Comparison of ENCODE assay signal across 1 cellular context in genomic region chr7:105013818-105014724, GRCh38.
TF ChIP-seq lines count a peak whose summit lies in the region.

Gene KMT2E, plus strand, starts transcription at chr7:105014205. Its CDS starts 26,748 bp downstream, at chr7:105040953.

TF ChIP-seq in K562, 482 proteins besides CTCF, POLR2A, EP300 and RAD21 (continued from another document and continues in another):
- TF ChIP-seq CGGBP1 (CRISPR knock-in tag; IDR thresholded peaks at IDR 0.05) (peak; percentile 15; the same call in 1 of the 2 replicates), ELF2 (CRISPR knock-in tag; IDR thresholded peaks at IDR 0.05) (peak; percentile 73; the same call in 1 of the 2 replicates), KAT8 (IDR thresholded peaks at IDR 0.05; ENCODE audit: low read depth) (no peak), ZBTB49 (CRISPR knock-in tag; IDR thresholded peaks at IDR 0.05; ENCODE audit: borderline replicate concordance) (no peak), STAT6 (CRISPR knock-in tag; IDR thresholded peaks at IDR 0.05) (peak; percentile 97), ZNF316 (IDR thresholded peaks at IDR 0.05) (no peak; the same call in 1 of the 2 replicates), CBFA2T2 (conservative IDR thresholded peaks at IDR 0.05) (no peak), ARID3A (IDR thresholded peaks at IDR 0.05; ENCODE audit: borderline replicate concordance, low read depth, low read length) (no peak), SMC3 (conservative IDR thresholded peaks at IDR 0.05; ENCODE audit: insufficient read depth, low read depth, low read length) (peak; percentile 27; the same call in 1 of the 2 replicates), GTF2E2 (tag; IDR thresholded peaks at IDR 0.05) (peak; percentile 82; the same call in 1 of the 2 replicates), ZNF41 (CRISPR knock-in tag; conservative IDR thresholded peaks at IDR 0.05) (peak; percentile 61; the same call in 1 of the 2 replicates), ZNF444 (CRISPR knock-in tag; IDR thresholded peaks at IDR 0.05) (peak; percentile 79; the same call in 1 of the 2 replicates), E2F1 (CRISPR knock-in tag; IDR thresholded peaks at IDR 0.05) (peak; percentile 74; the same call in 1 of the 2 replicates), MTA3 (IDR thresholded peaks at IDR 0.05; ENCODE audit: borderline replicate concordance) (peak; percentile 74), RB1 (IDR thresholded peaks at IDR 0.05; ENCODE audit: low read depth) (peak; percentile 98), ETV5 (CRISPR knock-in tag; IDR thresholded peaks at IDR 0.05; ENCODE audit: low read depth) (no peak), ZHX1 (conservative IDR thresholded peaks at IDR 0.05; ENCODE audit: low read length) (peak; percentile 90), MXI1 (IDR thresholded peaks at IDR 0.05; ENCODE audit: low read depth, low read length) (no peak), CSDE1 (IDR thresholded peaks at IDR 0.05) (no peak), KLF13 (tag; IDR thresholded peaks at IDR 0.05; ENCODE audit: borderline replicate concordance, low read depth) (peak; percentile 59; the same call in 1 of the 2 replicates), MECOM (CRISPR knock-in tag; IDR thresholded peaks at IDR 0.05) (no peak), ZNF609 (CRISPR knock-in tag; IDR thresholded peaks at IDR 0.05; ENCODE audit: borderline replicate concordance) (peak; percentile 81; the same call in 1 of the 2 replicates), THAP12 (CRISPR knock-in tag; IDR thresholded peaks at IDR 0.05) (peak; percentile 89), HDGF (IDR thresholded peaks at IDR 0.05) (no peak; the same call in 1 of the 2 replicates), SETDB1 (IDR thresholded peaks at IDR 0.05; ENCODE audit: low read length) (no peak), CHD1 (IDR thresholded peaks at IDR 0.05; ENCODE audit: low read length) (no peak), NCOA6 (IDR thresholded peaks at IDR 0.05) (no peak), ZNF263 (CRISPR knock-in tag; IDR thresholded peaks at IDR 0.05; ENCODE audit: borderline replicate concordance) (peak; percentile 8; the same call in 1 of the 2 replicates), NRF1 (conservative IDR thresholded peaks at IDR 0.05 in 1 of 2, IDR thresholded peaks at IDR 0.05 in 1 of 2) (no peak), GABPB2 (CRISPR knock-in tag; conservative IDR thresholded peaks at IDR 0.05) (no peak), NFXL1 (CRISPR knock-in tag; IDR thresholded peaks at IDR 0.05) (0 out of 2 replicates have a peak, but pooled peaks have one; percentile 74), ZNF124 (CRISPR knock-in tag; IDR thresholded peaks at IDR 0.05) (no peak), CXXC5 (CRISPR knock-in tag; IDR thresholded peaks at IDR 0.05) (peak; percentile 98), ZFX (CRISPR knock-in tag; IDR thresholded peaks at IDR 0.05) (peak; percentile 74; the same call in 1 of the 2 replicates), ZNF695 (CRISPR knock-in tag; IDR thresholded peaks at IDR 0.05) (no peak; the same call in 1 of the 2 replicates), FOXO4 (CRISPR knock-in tag; IDR thresholded peaks at IDR 0.05) (peak; percentile 88), EWSR1 (IDR thresholded peaks at IDR 0.05; ENCODE audit: borderline replicate concordance, low read depth, partially characterized antibody) (no peak), PHTF2 (CRISPR knock-in tag; IDR thresholded peaks at IDR 0.05) (no peak), ZNF3 (CRISPR knock-in tag; IDR thresholded peaks at IDR 0.05) (no peak), MED1 (CRISPR knock-in tag; IDR thresholded peaks at IDR 0.05; ENCODE audit: borderline replicate concordance) (peak; percentile 90; the same call in 1 of the 2 replicates), MYNN (IDR thresholded peaks at IDR 0.05) (peak; percentile 46; the same call in 1 of the 2 replicates), MYNN (CRISPR knock-in tag; IDR thresholded peaks at IDR 0.05) (no peak), ID3 (CRISPR knock-in tag; IDR thresholded peaks at IDR 0.05) (no peak), ID3 (tag; IDR thresholded peaks at IDR 0.05) (peak; percentile 92)
